ENCODE assay signal across 21 cellular contexts in genomic region chr20:20289331-20289730, GRCh38.
DNase-seq lines count a peak whose midpoint lies in the region; ATAC-seq and TF ChIP-seq lines count a peak whose summit lies in the region.
"Had no signal": no experiment of that assay in that cellular context is flagged by ENCODE, and none has a peak within 500 bp of the region (broad histone marks: within the 10 kb centered on the region; RNA-seq: fewer than 3 reads in every experiment).

No MANE protein-coding gene starts in this region.

- no peaks in the 10 kb centered on the region for H3K4me1 Mint-ChIP-seq in immature natural killer cell
- H3K4me1 Mint-ChIP-seq: CD4-positive, alpha-beta memory T cell had no signal

- no peaks in the 10 kb centered on the region for H3K36me3 Mint-ChIP-seq in immature natural killer cell
- H3K36me3 Mint-ChIP-seq: CD4-positive, alpha-beta memory T cell had no signal

- H3K36me3 ChIP-seq in spleen, result no peaks in the 10 kb centered on the region
- H3K36me3 ChIP-seq: BE2C had no signal

- peaks cover 2 to 13% (median 12%) of the 10 kb centered on the region in 3 donors for H3K27me3 Mint-ChIP-seq in immature natural killer cell (ENCODE audit: low read depth in 3 of 3)

- no peaks in the 10 kb centered on the region for H3K4me1 ChIP-seq in spleen
- H3K4me1 ChIP-seq: A549, BE2C had no signal

- 61 to 86% (median 81%) methylated on average over 3 of the region's 3 CpGs for WGBS in spleen, 5 donors

- H3K9me3 Mint-ChIP-seq in immature natural killer cell, result peaks cover 0 to 3% (median 0%) of the 10 kb centered on the region in 6 donors

- no peaks in the 10 kb centered on the region for H3K9me3 ChIP-seq in spleen
- H3K9me3 ChIP-seq: A549, BE2C had no signal

- no peak overlapping the region for H3K27ac ChIP-seq in spleen
- H3K27ac ChIP-seq: A549, GM23248 had no signal

- no peak for TF ChIP-seq CTCF in spleen (IDR thresholded peaks at IDR 0.05 in 8 of 11, conservative IDR thresholded peaks at IDR 0.05 in 3 of 11)

- H3K4me3 ChIP-seq in spleen, result no peak overlapping the region
- H3K4me3 ChIP-seq: A549, GM23248 had no signal

- peaks cover 0 to 32% (median 0%) of the 10 kb centered on the region in 7 donors for H3K27me3 ChIP-seq in spleen (replicated peaks in 1 of 7)
- H3K27me3 ChIP-seq: BE2C had no signal

- no peak for TF ChIP-seq POLR2A in spleen (IDR thresholded peaks at IDR 0.05)

- H3K4me3 Mint-ChIP-seq in immature natural killer cell, result no peak overlapping the region
- H3K4me3 Mint-ChIP-seq: CD4-positive, alpha-beta memory T cell had no signal

- DNase-seq in EH (ENCODE audit: low read depth), result peak; percentile 14
- peak; percentile 22 for DNase-seq in HS-5 (ENCODE audit: low read depth)
- DNase-seq in T1000 (lab: John Stamatoyannopoulos, UW), result peak; percentile 16
- no peak for DNase-seq in immature natural killer cell
- no peak for DNase-seq in spleen
- DNase-seq in left lobe of liver (ENCODE audit: low spot score), result no peak
- DNase-seq: 8988T; ACHN; AML-193; BE2C; C1 segment of cervical spinal cord; Calu3; CD4-positive, alpha-beta memory T cell; COR-L47; DMS53; DMS79 treated with DMSO at 0.1 percent for 48 hours; GF-D8; GM23248; H7; HCEC 1CT had no signal

- ATAC-seq in left lobe of liver, result no peak
- ATAC-seq: A549 had no signal

- no peak overlapping the region for H3K27ac Mint-ChIP-seq in immature natural killer cell
- H3K27ac Mint-ChIP-seq: CD4-positive, alpha-beta memory T cell had no signal

- intact Hi-C loops in spleen (cut with DNase I; ENCODE audit: low total_unique reads), result no loop called here

Comparison
In these comparisons a context has a peak if more than half of its experiments do, and no peak if none do; other contexts are left out.
1. DNase-seq: peak in EH (single experiment), HS-5 (single experiment) and T1000 (single experiment); none in immature natural killer cell (0 of 3), spleen (single experiment) and left lobe of liver (single experiment).